In the genomic region with DNA sequence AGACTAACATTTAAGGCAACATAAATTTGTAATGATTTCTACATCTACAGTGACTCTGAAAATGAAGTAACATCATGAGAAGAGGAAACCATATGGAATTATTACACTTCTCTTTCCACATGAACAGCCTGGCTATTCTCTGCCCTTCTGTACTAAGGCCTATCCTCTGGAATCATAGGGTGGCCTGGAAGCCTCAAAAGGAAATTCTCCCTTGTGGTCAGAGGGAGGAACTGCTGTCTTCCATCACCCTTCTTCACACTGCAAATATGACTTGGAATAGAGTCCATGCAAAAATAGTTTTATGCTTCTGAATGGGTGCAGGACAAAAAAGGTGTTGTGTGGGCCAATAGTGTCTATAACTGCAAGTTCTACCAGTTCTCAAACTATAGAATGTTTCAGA, we compare ENCODE assay signal across 8 cellular contexts. TPM values are rescaled to one million over a fixed set of nuclear protein-coding genes. Genes with fewer than 3 reads are reported as not detected.
A peak's percentile ranks its signal among the peaks of the same experiment; 100 is the strongest.
DNase-seq lines count a peak whose midpoint lies in the region; ATAC-seq and TF ChIP-seq lines count a peak whose summit lies in the region.

No MANE protein-coding gene starts in this region.

- H3K79me2 ChIP-seq in mammary epithelial cell (ENCODE audit: insufficient read depth, low read length) = no peaks in the 10 kb centered on the region
- H3K79me2 ChIP-seq in neural cell (replicated peaks; ENCODE audit: insufficient read depth, low read length) = no peaks in the 10 kb centered on the region

- H3K4me3 ChIP-seq in mammary epithelial cell (replicated peaks in 1 of 3; ENCODE audit: insufficient read depth in 1 of 3, low read depth in 2 of 3, low read length in 3 of 3) (no peak overlapping the region), neural cell (ENCODE audit: low read length) (no peak overlapping the region)

- no peak overlapping the region for H2AFZ ChIP-seq in mammary epithelial cell (ENCODE audit: low read depth, low read length)
- H2AFZ ChIP-seq in neural cell (ENCODE audit: low read depth, low read length) = no peak overlapping the region

- BruUV-seq in mammary epithelial cell (replicated peaks; lab: Mats Ljungman, UMichigan) = no TSS peak

- in situ Hi-C loops in KBM-7 (cut with MboI; ENCODE audit: low pct_unique_long_range_greater_than_20kb, low sequenced_read_pairs) (no loop called here), mammary epithelial cell (cut with MboI; ENCODE audit: low sequenced_read_pairs in 2 of 2) (no loop called here)

- CTCF ChIA-PET in mammary epithelial cell (lab: Charles Lee; ENCODE audit: low non-redundant PET) = no interaction called here

- DNase-seq in GM04504 (ENCODE audit: low read depth) (peak; percentile 12), KBM-7 (peak; percentile 19), mammary epithelial cell (peak; percentile 29), NCI-H2107 (lab: John Stamatoyannopoulos, UW) (no peak), GF-D8 (lab: John Stamatoyannopoulos, UW) (no peak), mesenteric fat pad (ENCODE audit: low spot score) (no peak)

- no peak for TF ChIP-seq RAD21 in neural cell (conservative IDR thresholded peaks at IDR 0.05)

- H3K27me3 ChIP-seq in mammary epithelial cell (ENCODE audit: insufficient read depth, low read length) = no peaks in the 10 kb centered on the region
- H3K27me3 ChIP-seq in neural cell (ENCODE audit: insufficient read depth, low read depth, low read length) = no peaks in the 10 kb centered on the region

- H3K27ac ChIP-seq in mammary epithelial cell (ENCODE audit: insufficient read depth, low read depth, low read length) (no peak overlapping the region), neural cell (ENCODE audit: low read length) (no peak overlapping the region)

- intact Hi-C loops in mammary epithelial cell (cut with micrococcal nuclease) = no loop called here

- no peak overlapping the region for H3K9ac ChIP-seq in mammary epithelial cell (ENCODE audit: insufficient read depth, low read length)
- H3K9ac ChIP-seq in neural cell (ENCODE audit: low read length) = no peak overlapping the region

- H4K20me1 ChIP-seq in mammary epithelial cell (ENCODE audit: insufficient read depth, low read length) = no peaks in the 10 kb centered on the region
- H4K20me1 ChIP-seq in neural cell (ENCODE audit: insufficient read depth) = no peaks in the 10 kb centered on the region

- H3K9me3 ChIP-seq in mammary epithelial cell (replicated peaks; ENCODE audit: insufficient read depth, low read length) (no peaks in the 10 kb centered on the region), neural cell (ENCODE audit: low read length) (no peaks in the 10 kb centered on the region)

- no peak for ATAC-seq in GM21529 (IDR thresholded peaks at IDR 0.05; ENCODE audit: unreplicated experiment)

- dilution Hi-C loops in mammary epithelial cell (cut with HindIII; ENCODE audit: low sequenced_read_pairs) = no loop called here

- no peaks in the 10 kb centered on the region for H3K4me1 ChIP-seq in mammary epithelial cell (ENCODE audit: insufficient read depth, low read length)

- H3K4me2 ChIP-seq in mammary epithelial cell (ENCODE audit: insufficient read depth, low read depth, low read length) = no peak overlapping the region
- no peak overlapping the region for H3K4me2 ChIP-seq in neural cell (ENCODE audit: low read length)

- H3K36me3 ChIP-seq in mammary epithelial cell (ENCODE audit: insufficient read depth, low read length) (no peaks in the 10 kb centered on the region), neural cell (ENCODE audit: insufficient read depth, low read length) (no peaks in the 10 kb centered on the region)

- H3F3A ChIP-seq in neural cell (ENCODE audit: insufficient read depth, low read length, poor library complexity, severe bottlenecking) = no peaks in the 10 kb centered on the region

- no peak for TF ChIP-seq EP300 in neural cell (conservative IDR thresholded peaks at IDR 0.05; ENCODE audit: poor library complexity, severe bottlenecking)

- TF ChIP-seq CTCF in mammary epithelial cell (conservative IDR thresholded peaks at IDR 0.05 in 1 of 2, IDR thresholded peaks at IDR 0.05 in 1 of 2; ENCODE audit: extremely low read depth in 1 of 2, insufficient read depth in 1 of 2, low read depth in 1 of 2, low read length in 2 of 2) = peak; percentile 55 to 59
- peak; percentile 20 for TF ChIP-seq CTCF in neural cell (IDR thresholded peaks at IDR 0.05; ENCODE audit: poor library complexity, severe bottlenecking)

- H3K9me2 ChIP-seq in neural cell (ENCODE audit: insufficient read depth, low read length) = no peaks in the 10 kb centered on the region

TF ChIP-seq in neural cell, 6 proteins besides CTCF, POLR2A, EP300 and RAD21:
- TF ChIP-seq POLR2AphosphoS5 (IDR thresholded peaks at IDR 0.05) (no peak), SMC3 (conservative IDR thresholded peaks at IDR 0.05; ENCODE audit: poor library complexity) (no peak), MXI1 (conservative IDR thresholded peaks at IDR 0.05; ENCODE audit: poor library complexity, severe bottlenecking) (no peak), REST (IDR thresholded peaks at IDR 0.05; ENCODE audit: borderline replicate concordance) (no peak), TAF1 (IDR thresholded peaks at IDR 0.05; ENCODE audit: low read depth) (no peak), EZH2 (IDR thresholded peaks at IDR 0.05; ENCODE audit: borderline replicate concordance, insufficient read depth, low read length, poor library complexity, severe bottlenecking) (no peak)

RNA-seq across cellular contexts. Expression of gene SH3BGRL2, which starts 44.6 kb away (rescaled TPM):
- total RNA-seq in mammary epithelial cell = 10 to 100 TPM in 1 of 2 donors, 1 to 10 TPM in 1; 6.6 to 16.3 TPM
- polyA plus RNA-seq in mammary epithelial cell = 1.5 TPM
- polyA minus RNA-seq in mammary epithelial cell = 1.2 TPM
- 22.7 and 25.3 TPM in 2 replicates for polyA plus RNA-seq in neural cell
- 49.9 and 58.6 TPM in 2 replicates for polyA minus RNA-seq in neural cell
- total RNA-seq in mesenteric fat pad = 24.1 TPM

RNA-seq across cellular contexts. Expression of gene LCA5, which starts 49.3 kb away (rescaled TPM):
- 10 to 100 TPM in 1 of 2 donors, 1 to 10 TPM in 1; 4.8 to 20.0 TPM for total RNA-seq in mammary epithelial cell
- polyA plus RNA-seq in mammary epithelial cell = 0.63 TPM
- polyA minus RNA-seq in mammary epithelial cell = not detected
- 11.5 and 13.2 TPM in 2 replicates for polyA plus RNA-seq in neural cell
- polyA minus RNA-seq in neural cell = 30.4 and 35.1 TPM in 2 replicates
- total RNA-seq in mesenteric fat pad = 3.1 TPM

Comparison
In these comparisons a context has a peak if more than half of its experiments do, and no peak if none do; other contexts are left out.
1. DNase-seq: peak in GM04504 (single experiment), KBM-7 (single experiment) and mammary epithelial cell (single experiment); none in NCI-H2107 (single experiment), GF-D8 (single experiment) and mesenteric fat pad (single experiment).